ENCODE assay signal across 29 cellular contexts in genomic region chr1:7524681-7525340, GRCh38.
"Had no signal": no experiment of that assay in that cellular context is flagged by ENCODE, and none has a peak within 500 bp of the region (broad histone marks: within the 10 kb centered on the region; RNA-seq: fewer than 3 reads in every experiment).

No MANE protein-coding gene starts in this region.

- H3K27me3 ChIP-seq: adrenal gland, body of pancreas, esophagus muscularis mucosa had no signal

- DNase-seq: activated CD4-positive, alpha-beta memory T cell treated with anti-CD3 and anti-CD28 coated beads, Interleukin-2, amount 10 ng/mL, durations not matched to agents 7 days and 5 days; activated CD4-positive, alpha-beta T cell treated with anti-CD3 and anti-CD28 coated beads for 1 hour; activated CD4-positive, alpha-beta T cell treated with anti-CD3 and anti-CD28 coated beads for 4 hours; activated CD4-positive, alpha-beta T cell treated with anti-CD3 and anti-CD28 coated beads, Interleukin-2, amount 10 ng/mL, durations not matched to agents 7 days and 5 days; activated CD4-positive, alpha-beta T cell treated with anti-CD3 and anti-CD28 coated beads, Interleukin-2, amount 50 U/mL, for 4 hours; activated CD8-positive, alpha-beta memory T cell treated with anti-CD3 and anti-CD28 coated beads, Interleukin-2, amount 50 U/mL, for 48 hours; activated naive CD4-positive, alpha-beta T cell treated with anti-CD3 and anti-CD28 coated beads for 36 hours; activated naive CD8-positive, alpha-beta T cell treated with anti-CD3 and anti-CD28 coated beads for 36 hours; activated naive CD8-positive, alpha-beta T cell treated with anti-CD3 and anti-CD28 coated beads, Interleukin-2, amount 50 U/mL, for 24 hours; activated T-cell treated with anti-CD3 and anti-CD28 coated beads for 4 hours; activated T-cell treated with anti-CD3 and anti-CD28 coated beads, Interleukin-2, amount 50 U/mL, for 24 hours; activated T-cell treated with anti-CD3 and anti-CD28 coated beads, Interleukin-2, amount 50 U/mL, for 72 hours; adrenal gland; amygdala; body of pancreas; caudate nucleus; cortex of kidney; dermis blood vessel endothelial cell; effector CD4-positive, alpha-beta T cell; effector memory CD8-positive, alpha-beta T cell; erythroblast; foreskin melanocyte; head of caudate nucleus; T-helper 2 cell had no signal

- H3K36me3 ChIP-seq: adrenal gland, esophagus muscularis mucosa, gastroesophageal sphincter had no signal

- H3K4me3 ChIP-seq: adrenal gland, body of pancreas, esophagus muscularis mucosa, gastroesophageal sphincter had no signal

- H3K9me3 Mint-ChIP-seq: activated CD4-positive, alpha-beta memory T cell treated with anti-CD3 and anti-CD28 coated beads, Interleukin-2, amount 10 ng/mL, durations not matched to agents 7 days and 5 days; activated CD4-positive, alpha-beta T cell treated with anti-CD3 and anti-CD28 coated beads, Interleukin-2, amount 10 ng/mL, durations not matched to agents 7 days and 5 days; activated naive CD4-positive, alpha-beta T cell treated with anti-CD3 and anti-CD28 coated beads for 36 hours; activated naive CD4-positive, alpha-beta T cell treated with anti-CD3 and anti-CD28 coated beads, Interleukin-2, amount 50 U/mL, for 24 hours; activated naive CD8-positive, alpha-beta T cell treated with anti-CD3 and anti-CD28 coated beads for 36 hours; activated naive CD8-positive, alpha-beta T cell treated with anti-CD3 and anti-CD28 coated beads, Interleukin-2, amount 50 U/mL, for 24 hours; activated T-cell treated with anti-CD3 and anti-CD28 coated beads, Interleukin-2, amount 50 U/mL, for 24 hours; activated T-cell treated with anti-CD3 and anti-CD28 coated beads, Interleukin-2, amount 50 U/mL, for 72 hours; effector memory CD8-positive, alpha-beta T cell; WTC11 had no signal

- H3K4me1 ChIP-seq: adrenal gland, body of pancreas had no signal

- H3K36me3 Mint-ChIP-seq: activated naive CD4-positive, alpha-beta T cell treated with anti-CD3 and anti-CD28 coated beads, Interleukin-2, amount 50 U/mL, for 24 hours; activated naive CD8-positive, alpha-beta T cell treated with anti-CD3 and anti-CD28 coated beads for 36 hours; WTC11 had no signal

- H3K27ac ChIP-seq: adrenal gland, body of pancreas, esophagus muscularis mucosa, gastroesophageal sphincter, VCaP had no signal

- H3K4me1 Mint-ChIP-seq: activated CD4-positive, alpha-beta T cell treated with anti-CD3 and anti-CD28 coated beads, Interleukin-2, amount 10 ng/mL, durations not matched to agents 7 days and 5 days; activated naive CD4-positive, alpha-beta T cell treated with anti-CD3 and anti-CD28 coated beads, Interleukin-2, amount 50 U/mL, for 24 hours; activated naive CD8-positive, alpha-beta T cell treated with anti-CD3 and anti-CD28 coated beads for 36 hours; activated naive CD8-positive, alpha-beta T cell treated with anti-CD3 and anti-CD28 coated beads, Interleukin-2, amount 50 U/mL, for 24 hours; WTC11 had no signal

- H3K9me3 ChIP-seq: adrenal gland, body of pancreas, esophagus muscularis mucosa, gastroesophageal sphincter had no signal

- H3K27me3 Mint-ChIP-seq: activated CD4-positive, alpha-beta T cell treated with anti-CD3 and anti-CD28 coated beads, Interleukin-2, amount 10 ng/mL, durations not matched to agents 7 days and 5 days had no signal

- H3K4me3 Mint-ChIP-seq: activated CD4-positive, alpha-beta memory T cell treated with anti-CD3 and anti-CD28 coated beads, Interleukin-2, amount 10 ng/mL, durations not matched to agents 7 days and 5 days; activated CD4-positive, alpha-beta T cell treated with anti-CD3 and anti-CD28 coated beads, Interleukin-2, amount 10 ng/mL, durations not matched to agents 7 days and 5 days; activated naive CD4-positive, alpha-beta T cell treated with anti-CD3 and anti-CD28 coated beads for 36 hours; activated naive CD4-positive, alpha-beta T cell treated with anti-CD3 and anti-CD28 coated beads, Interleukin-2, amount 50 U/mL, for 24 hours; activated naive CD8-positive, alpha-beta T cell treated with anti-CD3 and anti-CD28 coated beads for 36 hours; activated naive CD8-positive, alpha-beta T cell treated with anti-CD3 and anti-CD28 coated beads, Interleukin-2, amount 50 U/mL, for 24 hours; activated T-cell treated with anti-CD3 and anti-CD28 coated beads, Interleukin-2, amount 50 U/mL, for 24 hours; activated T-cell treated with anti-CD3 and anti-CD28 coated beads, Interleukin-2, amount 50 U/mL, for 72 hours; effector memory CD8-positive, alpha-beta T cell; WTC11 had no signal

- H3K27ac Mint-ChIP-seq: activated CD4-positive, alpha-beta memory T cell treated with anti-CD3 and anti-CD28 coated beads, Interleukin-2, amount 10 ng/mL, durations not matched to agents 7 days and 5 days; activated CD4-positive, alpha-beta T cell treated with anti-CD3 and anti-CD28 coated beads, Interleukin-2, amount 10 ng/mL, durations not matched to agents 7 days and 5 days; activated naive CD4-positive, alpha-beta T cell treated with anti-CD3 and anti-CD28 coated beads for 36 hours; activated naive CD4-positive, alpha-beta T cell treated with anti-CD3 and anti-CD28 coated beads, Interleukin-2, amount 50 U/mL, for 24 hours; activated naive CD8-positive, alpha-beta T cell treated with anti-CD3 and anti-CD28 coated beads for 36 hours; activated naive CD8-positive, alpha-beta T cell treated with anti-CD3 and anti-CD28 coated beads, Interleukin-2, amount 50 U/mL, for 24 hours; activated T-cell treated with anti-CD3 and anti-CD28 coated beads, Interleukin-2, amount 50 U/mL, for 24 hours; activated T-cell treated with anti-CD3 and anti-CD28 coated beads, Interleukin-2, amount 50 U/mL, for 72 hours; effector memory CD8-positive, alpha-beta T cell; WTC11 had no signal
